In the genomic region with DNA sequence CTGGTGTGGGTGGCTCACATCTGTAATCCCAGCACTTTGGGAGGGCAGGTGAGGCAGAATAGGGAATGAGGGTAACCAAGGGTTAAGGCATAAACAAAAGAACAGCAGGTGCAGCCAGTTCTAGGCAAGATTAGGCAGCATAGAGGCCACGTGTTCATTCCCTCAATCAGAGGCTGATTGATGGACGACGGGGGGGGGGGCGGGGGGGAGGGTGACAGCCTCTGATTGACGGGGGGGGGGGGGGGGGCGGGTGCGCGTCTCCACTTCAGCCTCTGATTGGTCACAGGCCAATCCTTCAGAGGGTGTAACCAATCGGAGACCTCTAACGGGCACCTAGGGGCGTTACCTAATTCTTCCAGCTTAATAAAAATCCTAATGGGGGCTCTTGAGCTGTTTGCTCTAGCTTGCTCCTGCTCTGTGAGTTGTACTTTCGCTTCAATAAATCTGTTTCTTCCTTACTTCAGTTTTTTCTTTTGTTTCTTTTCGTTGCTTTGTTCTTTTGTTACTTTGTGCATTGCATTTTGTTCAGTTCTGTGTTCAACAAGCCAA, we compare ENCODE assay signal across 12 cellular contexts. TPM values are rescaled to one million over a fixed set of nuclear protein-coding genes. Genes with fewer than 3 reads are reported as not detected.
DNase-seq lines count a peak whose midpoint lies in the region; ATAC-seq, FAIRE-seq and TF ChIP-seq lines count a peak whose summit lies in the region.
"Not testable (repeated sequence)": the region's sequence is repeated elsewhere in the genome, so short reads cannot be mapped to it uniquely, and the experiment has no call there.
"Had no signal": no experiment of that assay in that cellular context is flagged by ENCODE, and none has a peak within 500 bp of the region (broad histone marks: within the 10 kb centered on the region; RNA-seq: fewer than 3 reads in every experiment).

No MANE protein-coding gene starts in this region.

- DNase-seq in DMS53 (lab: John Stamatoyannopoulos, UW) (peak; percentile 78), NCI-H1105 treated with DMSO at 0.1 percent for 48 hours (lab: John Stamatoyannopoulos, UW) (peak; percentile 42), NCI-H748 (lab: John Stamatoyannopoulos, UW; ENCODE audit: unreplicated experiment) (peak; percentile 70), endothelial cell of umbilical vein (ENCODE audit: low read depth, low spot score) (peak; percentile 3)
- DNase-seq in T-helper 2 cell treated with Interferon-gamma antibody and Interleukin-4, amounts not matched to agents 5 μg/mL and 100 μg/mL, for 36 hours (ENCODE audit: low spot score); activated naive CD4-positive, alpha-beta T cell treated with anti-CD3 and anti-CD28 coated beads, Interleukin-2, amount 10 ng/mL, durations not matched to agents 7 days and 5 days; naive B cell; smooth muscle cell (lab: John Stamatoyannopoulos, UW; ENCODE audit: unreplicated experiment): not testable (repeated sequence)

- not testable (repeated sequence) for H2AFZ ChIP-seq in endothelial cell of umbilical vein (ENCODE audit: low read depth, low read length); smooth muscle cell (ENCODE audit: low read depth)

- H3K27me3 ChIP-seq in endothelial cell of umbilical vein (ENCODE audit: control insufficient read depth in 2 of 2, insufficient read depth in 2 of 2, low read length in 2 of 2); smooth muscle cell (ENCODE audit: low read depth): not testable (repeated sequence)

- H3F3A ChIP-seq in smooth muscle cell (ENCODE audit: low read depth), result not testable (repeated sequence)

- H3K9ac ChIP-seq in endothelial cell of umbilical vein (replicated peaks; ENCODE audit: extremely low read depth, insufficient read depth, low read length); smooth muscle cell (ENCODE audit: low read depth): not testable (repeated sequence)

- not testable (repeated sequence) for H4K20me1 ChIP-seq in endothelial cell of umbilical vein (replicated peaks; ENCODE audit: control insufficient read depth, extremely low read depth, insufficient read depth, low read length); smooth muscle cell (ENCODE audit: low read depth)

- not testable (repeated sequence) for TF ChIP-seq POLR2A in endothelial cell of umbilical vein (IDR thresholded peaks at IDR 0.05; ENCODE audit: low read depth, low read length)

- not testable (repeated sequence) for H3K36me3 Mint-ChIP-seq in T-helper 2 cell treated with Interferon-gamma antibody and Interleukin-4, amounts not matched to agents 5 μg/mL and 100 μg/mL, for 36 hours (ENCODE audit: low read depth); activated naive CD4-positive, alpha-beta T cell treated with anti-CD3 and anti-CD28 coated beads, Interleukin-2, amount 10 ng/mL, durations not matched to agents 7 days and 5 days; naive B cell

- WGBS in smooth muscle cell (ENCODE audit: low lambda C conversion rate), result 94% methylated on average over 5 of the region's 13 CpGs

- POLR2A ChIA-PET in endothelial cell of umbilical vein (lab: Charles Lee), result not testable (repeated sequence)

- intact Hi-C loops in endothelial cell of umbilical vein (cut with micrococcal nuclease), result not testable (repeated sequence)

- dilution Hi-C loops in endothelial cell of umbilical vein (cut with MboI; ENCODE audit: extremely low pct_ligation_motif_present, low sequenced_read_pairs), result not testable (repeated sequence)

- H3K9me1 ChIP-seq in endothelial cell of umbilical vein (replicated peaks; ENCODE audit: control insufficient read depth, extremely low read depth, insufficient read depth, low read length), result not testable (repeated sequence)

- not testable (repeated sequence) for ATAC-seq in naive B cell (ENCODE audit: low read depth in 2 of 2)

- FAIRE-seq in endothelial cell of umbilical vein (lab: Jason Lieb, UNC), result not testable (repeated sequence)

- TF ChIP-seq CTCF in endothelial cell of umbilical vein (IDR thresholded peaks at IDR 0.05; ENCODE audit: extremely low read depth in 1 of 2, insufficient read depth in 1 of 2, low read depth in 1 of 2, low read length in 2 of 2); smooth muscle cell (IDR thresholded peaks at IDR 0.05; ENCODE audit: borderline replicate concordance, insufficient read depth, poor library complexity, severe bottlenecking): not testable (repeated sequence)

- not testable (repeated sequence) for BruUV-seq in endothelial cell of umbilical vein (replicated peaks; lab: Mats Ljungman, UMichigan)

- not testable (repeated sequence) for H3K4me1 ChIP-seq in endothelial cell of umbilical vein (ENCODE audit: control insufficient read depth, extremely low read depth, insufficient read depth, low read length); smooth muscle cell (ENCODE audit: low read depth)

- H3K4me3 Mint-ChIP-seq in T-helper 2 cell treated with Interferon-gamma antibody and Interleukin-4, amounts not matched to agents 5 μg/mL and 100 μg/mL, for 36 hours, result peak overlapping the region; percentile 69
- peak overlapping the region; percentile 60 for H3K4me3 Mint-ChIP-seq in activated naive CD4-positive, alpha-beta T cell treated with anti-CD3 and anti-CD28 coated beads, Interleukin-2, amount 10 ng/mL, durations not matched to agents 7 days and 5 days
- peak overlapping the region; percentile 38 to 94 (median 80) for H3K4me3 Mint-ChIP-seq in naive B cell

- not testable (repeated sequence) for H3K4me1 Mint-ChIP-seq in T-helper 2 cell treated with Interferon-gamma antibody and Interleukin-4, amounts not matched to agents 5 μg/mL and 100 μg/mL, for 36 hours (ENCODE audit: low read depth); naive B cell
- peaks cover 13% of the 10 kb centered on the region for H3K4me1 Mint-ChIP-seq in activated naive CD4-positive, alpha-beta T cell treated with anti-CD3 and anti-CD28 coated beads, Interleukin-2, amount 10 ng/mL, durations not matched to agents 7 days and 5 days

- H3K9me3 ChIP-seq in endothelial cell of umbilical vein (replicated peaks; ENCODE audit: control insufficient read depth, insufficient read depth, low read length); smooth muscle cell (replicated peaks; ENCODE audit: low read depth): not testable (repeated sequence)

- not testable (repeated sequence) for H3K36me3 ChIP-seq in endothelial cell of umbilical vein (ENCODE audit: control insufficient read depth in 2 of 2, extremely low read depth in 1 of 2, insufficient read depth in 2 of 2, low read length in 2 of 2); smooth muscle cell (ENCODE audit: low read depth)

- not testable (repeated sequence) for H3K4me2 ChIP-seq in endothelial cell of umbilical vein (ENCODE audit: insufficient read depth, low read length)
- peak overlapping the region; percentile 80 for H3K4me2 ChIP-seq in smooth muscle cell

- not testable (repeated sequence) for H3K27me3 Mint-ChIP-seq in T-helper 2 cell treated with Interferon-gamma antibody and Interleukin-4, amounts not matched to agents 5 μg/mL and 100 μg/mL, for 36 hours (ENCODE audit: low read depth); activated naive CD4-positive, alpha-beta T cell treated with anti-CD3 and anti-CD28 coated beads, Interleukin-2, amount 10 ng/mL, durations not matched to agents 7 days and 5 days; naive B cell

- CTCF ChIA-PET in activated naive CD4-positive, alpha-beta T cell treated with anti-CD3 and anti-CD28 coated beads, Interleukin-2, amount 10 ng/mL, durations not matched to agents 7 days and 5 days (lab: Charles Lee); endothelial cell of umbilical vein (lab: Charles Lee): not testable (repeated sequence)

- peak overlapping the region; percentile 70 for H3K27ac Mint-ChIP-seq in T-helper 2 cell treated with Interferon-gamma antibody and Interleukin-4, amounts not matched to agents 5 μg/mL and 100 μg/mL, for 36 hours
- H3K27ac Mint-ChIP-seq in activated naive CD4-positive, alpha-beta T cell treated with anti-CD3 and anti-CD28 coated beads, Interleukin-2, amount 10 ng/mL, durations not matched to agents 7 days and 5 days, result peak overlapping the region; percentile 84
- H3K27ac Mint-ChIP-seq in naive B cell, result not testable (repeated sequence)

- H3K4me3 ChIP-seq in endothelial cell of umbilical vein (replicated peaks in 1 of 3; ENCODE audit: insufficient read depth in 1 of 3, low read depth in 1 of 3, low read length in 3 of 3); smooth muscle cell: not testable (repeated sequence)

- not testable (repeated sequence) for H3K27ac ChIP-seq in endothelial cell of umbilical vein (ENCODE audit: insufficient read depth, low read depth, low read length); smooth muscle cell (ENCODE audit: low read depth)

- H3K79me2 ChIP-seq in endothelial cell of umbilical vein (ENCODE audit: control insufficient read depth, insufficient read depth, low read length); smooth muscle cell (ENCODE audit: low read depth): not testable (repeated sequence)

- H3K9me3 Mint-ChIP-seq in T-helper 2 cell treated with Interferon-gamma antibody and Interleukin-4, amounts not matched to agents 5 μg/mL and 100 μg/mL, for 36 hours; activated naive CD4-positive, alpha-beta T cell treated with anti-CD3 and anti-CD28 coated beads, Interleukin-2, amount 10 ng/mL, durations not matched to agents 7 days and 5 days; naive B cell: not testable (repeated sequence)

RNA-seq across cellular contexts. Expression of a gene that starts 1.1 kb away (rescaled TPM):
- 84.1 and 95.5 TPM in 2 replicates for total RNA-seq in endothelial cell of umbilical vein
- polyA plus RNA-seq in endothelial cell of umbilical vein, result 31.1 and 40.6 TPM in 2 replicates
- polyA plus RNA-seq in endothelial cell of umbilical vein (2011; cell fraction: cytosol; rRNA removed), result 57.6 and 61.0 TPM in 2 replicates
- polyA plus RNA-seq in endothelial cell of umbilical vein (2011; cell fraction: nucleus; rRNA removed), result 51.5 and 62.8 TPM in 2 replicates
- polyA plus RNA-seq in endothelial cell of umbilical vein (2012), result 99.9 and 144 TPM in 2 replicates
- 24.2 and 30.9 TPM in 2 replicates for polyA minus RNA-seq in endothelial cell of umbilical vein
- polyA minus RNA-seq in endothelial cell of umbilical vein (2011; cell fraction: cytosol; rRNA and poly(A)+ RNA removed), result 31.2 TPM
- 21.9 and 29.8 TPM in 2 replicates for polyA minus RNA-seq in endothelial cell of umbilical vein (2011; cell fraction: nucleus; rRNA and poly(A)+ RNA removed)
- polyA plus RNA-seq in naive B cell (ENCODE audit: low read depth in 6 of 6), result 10 to 100 TPM; 36.2 to 58.5 (median 52.4) TPM
- 102 and 111 TPM in 2 replicates for total RNA-seq in smooth muscle cell
- polyA plus RNA-seq in smooth muscle cell, result 104 and 112 TPM in 2 replicates

RNA-seq across cellular contexts. Expression of a gene that starts 16.8 kb away (rescaled TPM):
- total RNA-seq in endothelial cell of umbilical vein (not detected in 2 replicates), smooth muscle cell (not detected in 2 replicates)
- polyA plus RNA-seq in endothelial cell of umbilical vein (not detected in 2 replicates), naive B cell (ENCODE audit: low read depth in 6 of 6) (under 1 TPM in 2 of 6 donors, not detected in 4; 0.47 to 0.52 TPM), smooth muscle cell (not detected in 2 replicates)
- not detected in 2 replicates for polyA plus RNA-seq in endothelial cell of umbilical vein (2011; cell fraction: cytosol; rRNA removed)
- not detected in 2 replicates for polyA plus RNA-seq in endothelial cell of umbilical vein (2011; cell fraction: nucleus; rRNA removed)
- polyA plus RNA-seq in endothelial cell of umbilical vein (2012), result not detected in 2 replicates
- polyA minus RNA-seq in endothelial cell of umbilical vein, result not detected in 2 replicates
- polyA minus RNA-seq in endothelial cell of umbilical vein (2011; cell fraction: cytosol; rRNA and poly(A)+ RNA removed), result not detected
- polyA minus RNA-seq in endothelial cell of umbilical vein (2011; cell fraction: nucleus; rRNA and poly(A)+ RNA removed), result not detected in 2 replicates
- total RNA-seq: dermis blood vessel endothelial cell, heart right ventricle, right atrium auricular region, SJCRH30 had no signal
- polyA plus RNA-seq: heart right ventricle had no signal
